Comparison of ENCODE assay signal across 15 cellular contexts in genomic region chr15:64501396-64501716, GRCh38. TPM values are rescaled to one million over a fixed set of nuclear protein-coding genes. Genes with fewer than 3 reads are reported as not detected.
DNase-seq lines count a peak whose midpoint lies in the region; ATAC-seq and TF ChIP-seq lines count a peak whose summit lies in the region.
"Had no signal": no experiment of that assay in that cellular context is flagged by ENCODE, and none has a peak within 500 bp of the region (broad histone marks: within the 10 kb centered on the region; RNA-seq: fewer than 3 reads in every experiment).

No MANE protein-coding gene starts in this region.

- no peak overlapping the region for H3K4me3 Mint-ChIP-seq in chondrocyte (ENCODE audit: unreplicated experiment)

- no peaks in the 10 kb centered on the region for H3K27me3 Mint-ChIP-seq in chondrocyte (ENCODE audit: low read depth)

- in situ Hi-C loops in GM13977 (cut with MboI; ENCODE audit: low pct_unique_long_range_greater_than_20kb, low sequenced_read_pairs, unreplicated experiment): no loop called here

- H3K27ac Mint-ChIP-seq in chondrocyte (ENCODE audit: unreplicated experiment): peak overlapping the region; percentile 19

- no peaks in the 10 kb centered on the region for H3K9me3 Mint-ChIP-seq in chondrocyte (ENCODE audit: low read depth)

- peaks cover 33% of the 10 kb centered on the region for H3K4me1 Mint-ChIP-seq in chondrocyte (ENCODE audit: low read depth)

- intact Hi-C loops in Right ventricle myocardium inferior (cut with DNase I): no loop called here
- intact Hi-C loops in cardiac septum (cut with DNase I): no loop called here

- peaks cover 11% of the 10 kb centered on the region for H3K36me3 Mint-ChIP-seq in chondrocyte (ENCODE audit: low read depth)

- TF ChIP-seq CTCF in chondrocyte (IDR thresholded peaks at IDR 0.05): no peak
- TF ChIP-seq CTCF in GM13977 (IDR thresholded peaks at IDR 0.05; ENCODE audit: extremely low read depth, insufficient read depth, missing control alignments): no peak

- peak; percentile 38 for ATAC-seq in Right ventricle myocardium inferior
- no peak for ATAC-seq in HG02571 (IDR thresholded peaks at IDR 0.05; ENCODE audit: unreplicated experiment)
- ATAC-seq in HG03159 (IDR thresholded peaks at IDR 0.05; ENCODE audit: unreplicated experiment): no peak
- ATAC-seq: stimulated activated naive CD8-positive, alpha-beta T cell treated with anti-CD3 and anti-CD28 coated beads, Interleukin-15, Interleukin-2, amounts not matched to agents 100 U/mL and 50 U/mL, for 24 hours had no signal

- DNase-seq in Right ventricle myocardium inferior (ENCODE audit: missing footprints): no peak
- DNase-seq in cardiac septum (ENCODE audit: low spot score): no peak
- DNase-seq in NCI-H2171 (lab: John Stamatoyannopoulos, UW): peak; percentile 84
- DNase-seq in chondrocyte (ENCODE audit: low spot score): no peak
- peak; percentile 26 for DNase-seq in superior temporal gyrus (ENCODE audit: extremely low spot score)
- DNase-seq in GM13977 (ENCODE audit: low spot score): no peak
- DNase-seq: erythroblast; KBM-7; midbrain; NCI-H226; RPMI8226; stimulated activated CD4-positive, alpha-beta T cell treated with anti-CD3 and anti-CD28 coated beads, Interleukin-2, amount 100 ng/mL, for 48 hours; stimulated activated naive CD8-positive, alpha-beta T cell treated with anti-CD3 and anti-CD28 coated beads, Interleukin-15, Interleukin-2, amounts not matched to agents 100 U/mL and 50 U/mL, for 24 hours had no signal

RNA-seq across cellular contexts. Expression of gene ZNF609, which starts 41.0 kb away (rescaled TPM):
- total RNA-seq in Right ventricle myocardium inferior (16.9 TPM), cardiac septum (15.3 TPM), chondrocyte (24.1 to 27.2 TPM (median 24.2 TPM) in 3 replicates)

Comparison
In these comparisons a context has a peak if more than half of its experiments do, and no peak if none do; other contexts are left out.
1. DNase-seq: peak in NCI-H2171 (single experiment) and superior temporal gyrus (single experiment); none in Right ventricle myocardium inferior (single experiment), cardiac septum (single experiment), chondrocyte (single experiment) and GM13977 (single experiment).